Comparison of ENCODE assay signal across 1 cellular context in the genomic region with DNA sequence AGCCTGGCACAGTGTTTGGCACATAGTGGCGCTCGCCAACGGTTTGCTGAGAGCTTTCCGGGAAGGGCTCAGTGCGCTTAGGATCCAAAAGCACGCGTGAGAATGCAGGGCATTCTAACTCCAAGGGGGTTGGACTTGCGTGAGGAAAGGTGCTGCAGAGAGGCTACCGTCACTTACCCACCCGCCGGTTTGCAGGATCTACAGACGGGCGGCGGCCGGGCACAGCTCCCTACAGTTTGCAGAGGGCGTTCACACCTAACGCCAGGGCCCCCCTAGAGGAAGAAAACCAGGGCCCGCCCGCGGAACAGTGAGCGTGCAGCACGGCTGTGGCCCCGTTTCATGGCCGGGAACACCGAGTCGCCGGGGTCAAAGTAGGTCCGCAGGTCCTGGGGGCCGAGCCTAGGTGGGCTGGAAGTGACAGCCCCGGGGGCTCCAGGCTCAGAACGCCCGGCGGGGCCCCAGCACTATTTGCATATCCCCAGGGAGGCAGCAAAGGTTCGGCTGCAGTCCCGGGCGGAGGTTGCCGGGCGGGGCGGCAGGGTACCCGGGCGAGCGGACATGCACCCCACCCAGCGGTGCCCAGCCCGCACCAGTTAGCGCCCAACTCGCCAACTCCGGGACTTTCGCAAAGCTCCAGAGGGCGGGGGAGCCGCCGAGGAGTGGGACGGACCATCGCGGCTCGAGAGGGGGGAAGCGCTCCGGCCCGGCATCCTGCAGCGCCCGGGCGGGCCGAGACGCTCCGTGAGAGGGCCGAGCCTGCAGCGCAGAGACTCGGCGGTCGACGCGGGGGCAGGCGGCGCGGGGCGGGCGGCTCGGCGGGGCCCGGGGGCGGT.
TF ChIP-seq lines count a peak whose summit lies in the region.

No MANE protein-coding gene starts in this region.

TF ChIP-seq in H1, 55 proteins besides CTCF, POLR2A, EP300 and RAD21:
- TF ChIP-seq, protein P1, sequence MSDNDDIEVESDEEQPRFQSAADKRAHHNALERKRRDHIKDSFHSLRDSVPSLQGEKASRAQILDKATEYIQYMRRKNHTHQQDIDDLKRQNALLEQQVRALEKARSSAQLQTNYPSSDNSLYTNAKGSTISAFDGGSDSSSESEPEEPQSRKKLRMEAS (IDR thresholded peaks at IDR 0.05): peak; percentile 41
- TF ChIP-seq BCL11A (IDR thresholded peaks at IDR 0.05; ENCODE audit: low read depth in 2 of 2, low read length in 2 of 2): no peak
- 0 out of 4 replicates have a peak, but pooled peaks of 1 of the 2 experiments have one; percentile 33 for TF ChIP-seq HDAC2 (IDR thresholded peaks at IDR 0.05; ENCODE audit: borderline replicate concordance in 1 of 2, low read depth in 2 of 2, low read length in 2 of 2)
- TF ChIP-seq E2F6 (IDR thresholded peaks at IDR 0.05): peak; percentile 35; the same call in 1 of the 2 replicates
- peak; percentile 32 for TF ChIP-seq EZH2 (IDR thresholded peaks at IDR 0.05; ENCODE audit: low read depth, low read length, severe bottlenecking)
- TF ChIP-seq FOSL1 (IDR thresholded peaks at IDR 0.05; ENCODE audit: insufficient read depth, low read depth, low read length): no peak
- peak; percentile 90; the same call in 1 of the 2 replicates for TF ChIP-seq KDM1A (IDR thresholded peaks at IDR 0.05; ENCODE audit: borderline replicate concordance, low read length)
- peak; percentile 43; the same call in 1 of the 2 replicates for TF ChIP-seq RBBP5 (IDR thresholded peaks at IDR 0.05; ENCODE audit: borderline replicate concordance, low read depth, low read length)
- TF ChIP-seq JUND (IDR thresholded peaks at IDR 0.05; ENCODE audit: low read length): peak; percentile 59; the same call in 1 of the 2 replicates
- TF ChIP-seq ASH2L (IDR thresholded peaks at IDR 0.05; ENCODE audit: low read length): peak; percentile 70
- TF ChIP-seq KDM4A (IDR thresholded peaks at IDR 0.05; ENCODE audit: low read depth, low read length, severe bottlenecking): peak; percentile 87
- no peak for TF ChIP-seq JUN (IDR thresholded peaks at IDR 0.05; ENCODE audit: low read depth, low read length)
- TF ChIP-seq TAF1 (IDR thresholded peaks at IDR 0.05; ENCODE audit: low read depth, low read length): no peak
- no peak for TF ChIP-seq SIRT6 (IDR thresholded peaks at IDR 0.05; ENCODE audit: low read length)
- no peak for TF ChIP-seq HDAC6 (IDR thresholded peaks at IDR 0.05; ENCODE audit: low read depth, low read length)
- TF ChIP-seq PHF8 (conservative IDR thresholded peaks at IDR 0.05; ENCODE audit: low read depth, low read length): no peak; the same call in 1 of the 2 replicates
- TF ChIP-seq ATF3 (IDR thresholded peaks at IDR 0.05; ENCODE audit: insufficient read depth, low read depth, low read length): no peak
- TF ChIP-seq SUZ12 (IDR thresholded peaks at IDR 0.05; ENCODE audit: low read length): peak; percentile 52
- TF ChIP-seq SAP30 (IDR thresholded peaks at IDR 0.05; ENCODE audit: insufficient read depth, insufficient replicate concordance, low read length): peak; percentile 66
